In genomic region chr2:29238497-29238896, GRCh38 we compare ENCODE assay signal across 8 cellular contexts.
DNase-seq lines count a peak whose midpoint lies in the region; ATAC-seq and TF ChIP-seq lines count a peak whose summit lies in the region.

No MANE protein-coding gene starts in this region.

- in situ Hi-C loops in T47D (cut with HindIII; ENCODE audit: low pct_unique_long_range_greater_than_20kb, low sequenced_read_pairs): no loop called here

- no peak overlapping the region for H3K4me3 Mint-ChIP-seq in activated CD4-positive, alpha-beta T cell treated with anti-CD3 and anti-CD28 coated beads, Interleukin-2, amount 10 ng/mL, durations not matched to agents 24 days and 14 days
- no peak overlapping the region for H3K4me3 Mint-ChIP-seq in progenitor cell of endocrine pancreas (ENCODE audit: low read depth)

- H3K9me3 Mint-ChIP-seq in activated CD4-positive, alpha-beta T cell treated with anti-CD3 and anti-CD28 coated beads, Interleukin-2, amount 10 ng/mL, durations not matched to agents 24 days and 14 days: no peaks in the 10 kb centered on the region
- no peaks in the 10 kb centered on the region for H3K9me3 Mint-ChIP-seq in progenitor cell of endocrine pancreas (ENCODE audit: low read depth)

- intact Hi-C loops in activated CD4-positive, alpha-beta T cell treated with anti-CD3 and anti-CD28 coated beads, Interleukin-2, amount 10 ng/mL, durations not matched to agents 24 days and 14 days (cut with micrococcal nuclease): no loop called here

- TF ChIP-seq CTCF in progenitor cell of endocrine pancreas (IDR thresholded peaks at IDR 0.05; ENCODE audit: unreplicated experiment): peak; percentile 45

- H3K4me1 Mint-ChIP-seq in activated CD4-positive, alpha-beta T cell treated with anti-CD3 and anti-CD28 coated beads, Interleukin-2, amount 10 ng/mL, durations not matched to agents 24 days and 14 days: no peaks in the 10 kb centered on the region
- H3K4me1 Mint-ChIP-seq in progenitor cell of endocrine pancreas (ENCODE audit: low read depth): no peaks in the 10 kb centered on the region

- ATAC-seq in GM21360 (IDR thresholded peaks at IDR 0.05; ENCODE audit: unreplicated experiment) (no peak), HG03095 (IDR thresholded peaks at IDR 0.05; ENCODE audit: unreplicated experiment) (no peak)

- DNase-seq in activated CD4-positive, alpha-beta T cell treated with anti-CD3 and anti-CD28 coated beads, Interleukin-2, amount 50 U/mL, for 48 hours: peak; percentile 3 to 13
- DNase-seq in activated CD4-positive, alpha-beta T cell treated with anti-CD3 and anti-CD28 coated beads, Interleukin-2, amount 10 ng/mL, durations not matched to agents 24 days and 14 days: no peak
- DNase-seq in Kasumi-1 (lab: John Stamatoyannopoulos, UW) (peak; percentile 25 to 36), T47D (ENCODE audit: low read depth in 1 of 2, low spot score in 1 of 2) (peak; percentile 38 to 53), progenitor cell of endocrine pancreas (ENCODE audit: low spot score, unreplicated experiment) (no peak)
- DNase-seq in stimulated activated CD4-positive, alpha-beta T cell treated with anti-CD3 and anti-CD28 coated beads, Interleukin-1b, Interleukin-23, amount 100 ng/mL, for 48 hours: no peak

- H3K27ac Mint-ChIP-seq in activated CD4-positive, alpha-beta T cell treated with anti-CD3 and anti-CD28 coated beads, Interleukin-2, amount 10 ng/mL, durations not matched to agents 24 days and 14 days: no peak overlapping the region
- H3K27ac Mint-ChIP-seq in progenitor cell of endocrine pancreas: no peak overlapping the region

- H3K36me3 Mint-ChIP-seq in activated CD4-positive, alpha-beta T cell treated with anti-CD3 and anti-CD28 coated beads, Interleukin-2, amount 10 ng/mL, durations not matched to agents 24 days and 14 days (ENCODE audit: low read depth): no peaks in the 10 kb centered on the region
- no peaks in the 10 kb centered on the region for H3K36me3 Mint-ChIP-seq in progenitor cell of endocrine pancreas (ENCODE audit: insufficient read depth)

- peaks cover 6% of the 10 kb centered on the region for H3K27me3 Mint-ChIP-seq in activated CD4-positive, alpha-beta T cell treated with anti-CD3 and anti-CD28 coated beads, Interleukin-2, amount 10 ng/mL, durations not matched to agents 24 days and 14 days
- peaks cover 24% of the 10 kb centered on the region for H3K27me3 Mint-ChIP-seq in progenitor cell of endocrine pancreas

Comparison
In these comparisons a context has a peak if more than half of its experiments do, and no peak if none do; other contexts are left out.
1. DNase-seq: peak in activated CD4-positive, alpha-beta T cell treated with anti-CD3 and anti-CD28 coated beads, Interleukin-2, amount 50 U/mL, for 48 hours (2 of 2), Kasumi-1 (2 of 2) and T47D (2 of 2); none in activated CD4-positive, alpha-beta T cell treated with anti-CD3 and anti-CD28 coated beads, Interleukin-2, amount 10 ng/mL, durations not matched to agents 24 days and 14 days (single experiment), progenitor cell of endocrine pancreas (single experiment) and stimulated activated CD4-positive, alpha-beta T cell treated with anti-CD3 and anti-CD28 coated beads, Interleukin-1b, Interleukin-23, amount 100 ng/mL, for 48 hours (single experiment).